Comparison of ENCODE assay signal across 32 cellular contexts in the genomic region with DNA sequence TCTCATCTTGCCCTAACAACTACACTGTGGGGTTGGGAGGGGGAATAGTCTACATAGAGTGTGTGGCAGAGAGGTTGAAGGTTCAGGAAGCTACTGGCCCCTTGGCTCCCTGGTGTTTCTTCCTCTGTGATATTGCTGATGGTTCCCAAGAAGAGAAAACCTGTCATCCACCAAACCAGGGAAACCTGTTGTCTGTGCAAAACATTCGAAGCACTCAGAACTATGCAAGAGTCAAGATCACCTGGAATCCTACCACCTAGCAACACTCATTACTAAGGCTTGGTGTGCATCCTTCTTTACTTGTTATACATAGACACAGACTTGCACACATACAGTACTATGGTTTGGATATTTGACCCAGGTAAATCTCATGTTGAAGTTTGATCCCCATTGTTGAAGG.
"Had no signal": no experiment of that assay in that cellular context is flagged by ENCODE, and none has a peak within 500 bp of the region (broad histone marks: within the 10 kb centered on the region; RNA-seq: fewer than 3 reads in every experiment).

No MANE protein-coding gene starts in this region.

- H3K27me3 ChIP-seq: adrenal gland, cardiac muscle cell had no signal

- H3K9me3 ChIP-seq: adrenal gland had no signal

- H3K9me3 Mint-ChIP-seq: central memory CD8-positive, alpha-beta T cell had no signal

- H3K4me3 ChIP-seq: adrenal gland, cardiac muscle cell had no signal

- DNase-seq: activated B cell treated with CpG ODN at 0.5 μM for 24 hours; activated CD4-positive, alpha-beta memory T cell treated with anti-CD3 and anti-CD28 coated beads for 36 hours; activated CD4-positive, alpha-beta T cell treated with anti-CD3 and anti-CD28 coated beads for 4 hours; activated CD4-positive, alpha-beta T cell treated with anti-CD3 and anti-CD28 coated beads, Interleukin-2, amount 10 ng/mL, durations not matched to agents 24 days and 14 days; activated CD4-positive, alpha-beta T cell treated with anti-CD3 and anti-CD28 coated beads, Interleukin-2, amount 50 U/mL, for 1 hour; activated CD4-positive, alpha-beta T cell treated with anti-CD3 and anti-CD28 coated beads, Interleukin-2, amount 50 U/mL, for 4 hours; activated CD4-positive, CD25-positive, alpha-beta regulatory T cell treated with anti-CD3 and anti-CD28 coated beads, Interleukin-2, amount 50 U/mL, for 72 hours; activated CD8-positive, alpha-beta memory T cell treated with anti-CD3 and anti-CD28 coated beads, Interleukin-2, amount 50 U/mL, for 48 hours; activated CD8-positive, alpha-beta T cell treated with anti-CD3 and anti-CD28 coated beads for 36 hours; activated effector memory CD4-positive, alpha-beta T cell treated with anti-CD3 and anti-CD28 coated beads, Interleukin-2, amount 50 U/mL, for 16 hours; activated gamma-delta T cell treated with Interleukin-2 at 50 U/mL for 16 hours; activated naive CD4-positive, alpha-beta T cell; activated naive CD4-positive, alpha-beta T cell treated with anti-CD3 and anti-CD28 coated beads for 36 hours; activated naive CD4-positive, alpha-beta T cell treated with anti-CD3 and anti-CD28 coated beads, Interleukin-2, amount 50 U/mL, for 16 hours; activated naive CD8-positive, alpha-beta T cell treated with anti-CD3 and anti-CD28 coated beads for 36 hours; activated T-cell treated with anti-CD3 and anti-CD28 coated beads, Interleukin-2, amount 50 U/mL, for 24 hours; activated T-cell treated with anti-CD3 and anti-CD28 coated beads, Interleukin-2, amount 50 U/mL, for 48 hours; adrenal gland; amniotic stem cell; aorta; caudate nucleus; cerebellar nuclear complex; T-helper 1 cell; T-helper 2 cell; T-helper 9 cell had no signal

- H3K4me3 Mint-ChIP-seq: activated B cell treated with CpG ODN at 0.5 μM for 24 hours; activated CD4-positive, alpha-beta memory T cell treated with anti-CD3 and anti-CD28 coated beads for 36 hours; activated CD4-positive, alpha-beta T cell treated with anti-CD3 and anti-CD28 coated beads, Interleukin-2, amount 10 ng/mL, durations not matched to agents 24 days and 14 days; activated CD8-positive, alpha-beta T cell treated with anti-CD3 and anti-CD28 coated beads for 36 hours; activated naive CD4-positive, alpha-beta T cell treated with anti-CD3 and anti-CD28 coated beads for 36 hours; activated naive CD8-positive, alpha-beta T cell treated with anti-CD3 and anti-CD28 coated beads for 36 hours; activated T-cell treated with anti-CD3 and anti-CD28 coated beads, Interleukin-2, amount 50 U/mL, for 24 hours; brain; central memory CD8-positive, alpha-beta T cell; T-helper 1 cell treated with Interleukin-12 subunit alpha and Interleukin-12 subunit beta and Interleukin-4 antibody, amounts not matched to agents 30 μg/mL and 1 μg/mL, for 36 hours; T-helper 2 cell treated with Interferon-gamma antibody and Interleukin-4, amounts not matched to agents 5 μg/mL and 100 μg/mL, for 36 hours had no signal

- H3K27ac ChIP-seq: adrenal gland, cardiac muscle cell, VCaP had no signal

- ATAC-seq: activated CD8-positive, alpha-beta T cell treated with anti-CD3 and anti-CD28 coated beads for 36 hours; activated naive CD4-positive, alpha-beta T cell treated with anti-CD3 and anti-CD28 coated beads, Interleukin-2, amount 50 U/mL, for 72 hours had no signal

- H3K27ac Mint-ChIP-seq: activated B cell treated with CpG ODN at 0.5 μM for 24 hours; activated CD4-positive, alpha-beta memory T cell treated with anti-CD3 and anti-CD28 coated beads for 36 hours; activated CD4-positive, alpha-beta T cell treated with anti-CD3 and anti-CD28 coated beads, Interleukin-2, amount 10 ng/mL, durations not matched to agents 24 days and 14 days; activated CD8-positive, alpha-beta T cell treated with anti-CD3 and anti-CD28 coated beads for 36 hours; activated naive CD4-positive, alpha-beta T cell treated with anti-CD3 and anti-CD28 coated beads for 36 hours; activated naive CD4-positive, alpha-beta T cell treated with anti-CD3 and anti-CD28 coated beads, Interleukin-2, amount 50 U/mL, for 72 hours; activated naive CD8-positive, alpha-beta T cell treated with anti-CD3 and anti-CD28 coated beads for 36 hours; activated T-cell treated with anti-CD3 and anti-CD28 coated beads, Interleukin-2, amount 50 U/mL, for 24 hours; brain; T-helper 1 cell treated with Interleukin-12 subunit alpha and Interleukin-12 subunit beta and Interleukin-4 antibody, amounts not matched to agents 30 μg/mL and 1 μg/mL, for 36 hours; T-helper 2 cell treated with Interferon-gamma antibody and Interleukin-4, amounts not matched to agents 5 μg/mL and 100 μg/mL, for 36 hours had no signal

- H3K4me1 ChIP-seq: adrenal gland had no signal

- H3K4me1 Mint-ChIP-seq: activated B cell treated with CpG ODN at 0.5 μM for 24 hours; activated CD4-positive, alpha-beta T cell treated with anti-CD3 and anti-CD28 coated beads, Interleukin-2, amount 10 ng/mL, durations not matched to agents 24 days and 14 days; activated naive CD8-positive, alpha-beta T cell treated with anti-CD3 and anti-CD28 coated beads for 36 hours; central memory CD8-positive, alpha-beta T cell had no signal

- H3K36me3 ChIP-seq: adrenal gland, cardiac muscle cell had no signal
